In genomic region chr3:56629044-56629443, GRCh38 we compare ENCODE assay signal across 1 cellular context.
TF ChIP-seq lines count a peak whose summit lies in the region.

No MANE protein-coding gene starts in this region.

TF ChIP-seq in GM12878, 131 proteins besides CTCF, POLR2A, EP300 and RAD21 (continued from another document):
- TF ChIP-seq RBBP5 (conservative IDR thresholded peaks at IDR 0.05) (no peak), CUX1 (IDR thresholded peaks at IDR 0.05; ENCODE audit: insufficient replicate concordance, low read depth, low read length) (no peak), MYC (IDR thresholded peaks at IDR 0.05; ENCODE audit: insufficient read depth, insufficient read length, insufficient replicate concordance, low read length, severe bottlenecking) (no peak), TCF7 (IDR thresholded peaks at IDR 0.05; ENCODE audit: borderline replicate concordance) (no peak), ZZZ3 (IDR thresholded peaks at IDR 0.05; ENCODE audit: control insufficient read depth, insufficient read length, low read depth) (no peak), REST (IDR thresholded peaks at IDR 0.05; ENCODE audit: low read depth, low read length) (no peak), HDAC6 (IDR thresholded peaks at IDR 0.05; ENCODE audit: unreplicated experiment) (no peak), SUPT20H (IDR thresholded peaks at IDR 0.05; ENCODE audit: borderline replicate concordance, control insufficient read depth, low read depth, low read length) (no peak)
TF ChIP-seq in GM12878: peak in this region for 0.
